Comparison of ENCODE assay signal across 22 cellular contexts in the genomic region with DNA sequence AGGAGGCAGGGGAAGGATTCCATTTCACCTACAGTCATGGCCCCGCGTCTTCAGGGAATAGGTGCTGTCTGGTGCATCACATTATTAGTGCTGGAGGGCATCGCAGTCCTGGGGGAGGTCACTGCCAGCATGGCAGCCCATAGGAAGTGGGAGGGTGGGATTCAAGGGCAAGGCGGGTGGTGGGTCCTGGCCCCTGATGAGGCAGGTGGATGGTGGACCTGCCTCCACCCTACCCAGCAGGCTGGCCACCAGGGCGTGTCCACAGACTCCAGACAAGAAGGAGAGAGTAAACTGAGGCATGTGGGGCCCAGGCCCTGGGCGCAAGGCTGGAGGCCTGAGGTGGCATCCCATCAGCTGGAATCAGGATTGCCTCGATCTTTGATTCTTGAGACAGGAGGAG. TPM values are rescaled to one million over a fixed set of nuclear protein-coding genes. Genes with fewer than 3 reads are reported as not detected.
DNase-seq lines count a peak whose midpoint lies in the region; ATAC-seq and TF ChIP-seq lines count a peak whose summit lies in the region.
"Had no signal": no experiment of that assay in that cellular context is flagged by ENCODE, and none has a peak within 500 bp of the region (broad histone marks: within the 10 kb centered on the region; RNA-seq: fewer than 3 reads in every experiment).

No MANE protein-coding gene starts in this region.

- H3K4me3 Mint-ChIP-seq in brain = no peak overlapping the region
- H3K4me3 Mint-ChIP-seq in neural crest cell = no peak overlapping the region
- no peak overlapping the region for H3K4me3 Mint-ChIP-seq in activated T-helper 17 cell treated with anti-CD3 and anti-CD28 coated beads, Interleukin-2, amount 50 U/mL, for 72 hours
- H3K4me3 Mint-ChIP-seq: CD4-positive, CD25-positive, alpha-beta regulatory T cell; CD8-positive, alpha-beta T cell; HFFc6 had no signal

- H3K4me1 Mint-ChIP-seq in brain (peaks cover 53% of the 10 kb centered on the region), neural crest cell (peaks cover 12% of the 10 kb centered on the region)
- peaks cover 4% of the 10 kb centered on the region for H3K4me1 Mint-ChIP-seq in activated T-helper 17 cell treated with anti-CD3 and anti-CD28 coated beads, Interleukin-2, amount 50 U/mL, for 72 hours

- peaks cover 7% of the 10 kb centered on the region; the same call in 1 of the 2 replicates for H3K9me3 ChIP-seq in BLaER1
- no peaks in the 10 kb centered on the region for H3K9me3 ChIP-seq in Peyer's patch
- H3K9me3 ChIP-seq: A549, BE2C, HAP-1 had no signal

- H3K4me3 ChIP-seq in BLaER1 (no peak overlapping the region), Peyer's patch (no peak overlapping the region)
- H3K4me3 ChIP-seq: A549, HAP-1 had no signal

- peak overlapping the region; percentile 85 for H3K27ac ChIP-seq in BLaER1
- peak overlapping the region; percentile 81 for H3K27ac ChIP-seq in angular gyrus (ENCODE audit: low read depth, low read length)
- H3K27ac ChIP-seq in Peyer's patch = no peak overlapping the region
- H3K27ac ChIP-seq: A549, C4-2B had no signal

- H3K36me3 ChIP-seq in BLaER1 (no peaks in the 10 kb centered on the region), Peyer's patch (no peaks in the 10 kb centered on the region)
- H3K36me3 ChIP-seq: BE2C, HAP-1 had no signal

- ATAC-seq in activated T-helper 17 cell treated with anti-CD3 and anti-CD28 coated beads, Interleukin-2, amount 50 U/mL, for 72 hours (replicated peaks) = no peak
- ATAC-seq: A549; CD8-positive, alpha-beta T cell had no signal

- H3K36me3 Mint-ChIP-seq in brain (no peaks in the 10 kb centered on the region), neural crest cell (ENCODE audit: low read depth) (no peaks in the 10 kb centered on the region)
- H3K36me3 Mint-ChIP-seq in activated T-helper 17 cell treated with anti-CD3 and anti-CD28 coated beads, Interleukin-2, amount 50 U/mL, for 72 hours (ENCODE audit: low read depth) = no peaks in the 10 kb centered on the region
- H3K36me3 Mint-ChIP-seq: CD4-positive, CD25-positive, alpha-beta regulatory T cell had no signal

- no peak for TF ChIP-seq POLR2A in Peyer's patch (IDR thresholded peaks at IDR 0.05)

- H3K4me1 ChIP-seq in BLaER1 (peaks cover 92% of the 10 kb centered on the region), Peyer's patch (peaks cover 0 to 12% (median 0%) of the 10 kb centered on the region in 4 donors)
- H3K4me1 ChIP-seq: Caco-2, HAP-1 had no signal

- H3K27ac Mint-ChIP-seq in brain = peak overlapping the region in 4 of 5 experiments; percentile 66 to 95 (median 79)
- H3K27ac Mint-ChIP-seq in neural crest cell (ENCODE audit: unreplicated experiment) = peak overlapping the region; percentile 67
- no peak overlapping the region for H3K27ac Mint-ChIP-seq in activated T-helper 17 cell treated with anti-CD3 and anti-CD28 coated beads, Interleukin-2, amount 50 U/mL, for 72 hours
- H3K27ac Mint-ChIP-seq: CD4-positive, CD25-positive, alpha-beta regulatory T cell; HFFc6 had no signal

- no peak for DNase-seq in neural crest cell (ENCODE audit: low read depth, low spot score)
- DNase-seq in NCI-H187 treated with DMSO at 0.1 percent for 48 hours (lab: John Stamatoyannopoulos, UW) = no peak
- DNase-seq in Peyer's patch = no peak
- DNase-seq in glomerular visceral epithelial cell (ENCODE audit: extremely low spot score) = no peak
- DNase-seq: 8988T; ACHN; AML-193; BE2C; Caco-2; CD4-positive, CD25-positive, alpha-beta regulatory T cell; CD8-positive, alpha-beta T cell; DMS153; DND-41; GOT3; HFFc6 had no signal

- H3K9ac ChIP-seq in BLaER1 = peak overlapping the region; percentile 64; the same call in 1 of the 2 replicates

- TF ChIP-seq CTCF in brain (conservative IDR thresholded peaks at IDR 0.05) = no peak
- TF ChIP-seq CTCF in neural crest cell (conservative IDR thresholded peaks at IDR 0.05) = no peak
- TF ChIP-seq CTCF in Peyer's patch (IDR thresholded peaks at IDR 0.05) = no peak

- no peaks in the 10 kb centered on the region for H3K27me3 ChIP-seq in BLaER1
- no peaks in the 10 kb centered on the region for H3K27me3 ChIP-seq in Peyer's patch
- H3K27me3 ChIP-seq: BE2C had no signal

- no peaks in the 10 kb centered on the region for H3K27me3 Mint-ChIP-seq in brain
- no peaks in the 10 kb centered on the region for H3K27me3 Mint-ChIP-seq in neural crest cell (ENCODE audit: low read depth)
- peaks cover 4% of the 10 kb centered on the region for H3K27me3 Mint-ChIP-seq in activated T-helper 17 cell treated with anti-CD3 and anti-CD28 coated beads, Interleukin-2, amount 50 U/mL, for 72 hours
- H3K27me3 Mint-ChIP-seq: CD4-positive, CD25-positive, alpha-beta regulatory T cell had no signal

- no peaks in the 10 kb centered on the region for H4K20me1 ChIP-seq in BLaER1

- no peaks in the 10 kb centered on the region for H3K9me3 Mint-ChIP-seq in brain
- no peaks in the 10 kb centered on the region for H3K9me3 Mint-ChIP-seq in neural crest cell
- no peaks in the 10 kb centered on the region for H3K9me3 Mint-ChIP-seq in activated T-helper 17 cell treated with anti-CD3 and anti-CD28 coated beads, Interleukin-2, amount 50 U/mL, for 72 hours
- H3K9me3 Mint-ChIP-seq: CD4-positive, CD25-positive, alpha-beta regulatory T cell; CD8-positive, alpha-beta T cell; HFFc6 had no signal

- peak overlapping the region; percentile 92 for H3K4me2 ChIP-seq in BLaER1
- H3K4me2 ChIP-seq: A549 had no signal

RNA-seq across cellular contexts. Expression of gene RTN4R, which starts 53.3 kb away (rescaled TPM):
- polyA plus RNA-seq in brain (ENCODE audit: insufficient read depth, low read depth, low replicate concordance) = 21.3 TPM
- total RNA-seq in neural crest cell (17.9 and 19.0 TPM in 2 replicates), Peyer's patch (1 to 10 TPM; 5.2 to 9.1 (median 5.7) TPM)
- 1 to 10 TPM; 1.4 to 2.6 TPM for total RNA-seq in activated T-helper 17 cell treated with anti-CD3 and anti-CD28 coated beads, Interleukin-2, amount 50 U/mL, for 72 hours

Comparison
In these comparisons a context has a peak if more than half of its experiments do, and no peak if none do; other contexts are left out.
1. H3K27ac ChIP-seq: peak in BLaER1 (single experiment) and angular gyrus (single experiment); none in Peyer's patch (0 of 4).